28 cellular contexts compared by ENCODE assay signal in genomic region chr20:37363221-37364012, GRCh38. TPM values are rescaled to one million over a fixed set of nuclear protein-coding genes. Genes with fewer than 3 reads are reported as not detected.
DNase-seq lines count a peak whose midpoint lies in the region; ATAC-seq and TF ChIP-seq lines count a peak whose summit lies in the region.
"Had no signal": no experiment of that assay in that cellular context is flagged by ENCODE, and none has a peak within 500 bp of the region (broad histone marks: within the 10 kb centered on the region; RNA-seq: fewer than 3 reads in every experiment).

No MANE protein-coding gene starts in this region.

- intact Hi-C loops in left cardiac atrium (cut with DNase I), result no loop called here
- intact Hi-C loops in esophagus muscularis mucosa (cut with DNase I), result no loop called here

- no peak for TF ChIP-seq EP300 in esophagus muscularis mucosa (IDR thresholded peaks at IDR 0.05)

- H3K79me2 ChIP-seq in Karpas-422 (ENCODE audit: low read length), result peaks cover 55% of the 10 kb centered on the region
- peaks cover 47% of the 10 kb centered on the region for H3K79me2 ChIP-seq in neural progenitor cell (ENCODE audit: low read depth)

- DNase-seq in 8988T (peak; percentile 8), Karpas-422 (no peak), endodermal cell (no peak), neural progenitor cell (ENCODE audit: low spot score) (no peak), GDM1 (lab: John Stamatoyannopoulos, UW) (no peak), left cardiac atrium (no peak), esophagus muscularis mucosa (ENCODE audit: extremely low spot score) (no peak), DMS79 treated with DMSO at 0.1 percent for 48 hours (lab: John Stamatoyannopoulos, UW) (no peak)
- DNase-seq: activated CD4-positive, alpha-beta memory T cell treated with anti-CD3 and anti-CD28 coated beads, Interleukin-2, amount 10 ng/mL, durations not matched to agents 7 days and 5 days; activated CD4-positive, alpha-beta T cell treated with anti-CD3 and anti-CD28 coated beads for 1 hour; esophagus squamous epithelium; foreskin melanocyte; heart right ventricle; Kasumi-1; naive thymus-derived CD4-positive, alpha-beta T cell; NCI-H1436; NCI-H2081 treated with DMSO at 0.1 percent for 48 hours; NCI-H748 treated with DMSO at 0.1 percent for 48 hours; retina; stimulated activated CD4-positive, alpha-beta T cell treated with anti-CD3 and anti-CD28 coated beads, Interleukin-4, amount 100 ng/mL, for 4 hours; stimulated activated naive CD4-positive, alpha-beta T cell; T-helper 1 cell had no signal

- peaks cover 39% of the 10 kb centered on the region for H3K36me3 Mint-ChIP-seq in endodermal cell (ENCODE audit: low read depth)
- peaks cover 23% of the 10 kb centered on the region for H3K36me3 Mint-ChIP-seq in neural progenitor cell
- H3K36me3 Mint-ChIP-seq: activated naive CD8-positive, alpha-beta T cell; memory B cell had no signal

- no peak overlapping the region for H3K4me3 Mint-ChIP-seq in endodermal cell
- no peak overlapping the region for H3K4me3 Mint-ChIP-seq in neural progenitor cell
- H3K4me3 Mint-ChIP-seq: activated CD4-positive, alpha-beta memory T cell treated with anti-CD3 and anti-CD28 coated beads, Interleukin-2, amount 10 ng/mL, durations not matched to agents 7 days and 5 days; activated naive CD8-positive, alpha-beta T cell; memory B cell; naive thymus-derived CD4-positive, alpha-beta T cell had no signal

- TF ChIP-seq POLR2A in esophagus muscularis mucosa (IDR thresholded peaks at IDR 0.05; ENCODE audit: low read depth), result no peak

- peaks cover 8% of the 10 kb centered on the region; the same call in 1 of the 2 replicates for H4K20me1 ChIP-seq in Karpas-422 (ENCODE audit: insufficient read depth, low read depth, low read length)
- H4K20me1 ChIP-seq in neural progenitor cell (ENCODE audit: low read depth), result peaks cover 69% of the 10 kb centered on the region

- no peak overlapping the region for H2AFZ ChIP-seq in Karpas-422 (ENCODE audit: low read length)
- H2AFZ ChIP-seq in neural progenitor cell (replicated peaks), result no peak overlapping the region

- H3K27ac ChIP-seq in Karpas-422 (ENCODE audit: low read length) (peak overlapping the region; percentile 92), endodermal cell (ENCODE audit: low read depth, low read length) (no peak overlapping the region), neural progenitor cell (peak overlapping the region; percentile 46), esophagus muscularis mucosa (replicated peaks in 1 of 4) (no peak overlapping the region)
- H3K27ac ChIP-seq: cardiac muscle cell, esophagus squamous epithelium, heart right ventricle, uterus had no signal

- H3K4me2 ChIP-seq in Karpas-422 (ENCODE audit: low read depth, low read length, poor library complexity, severe bottlenecking) (peak overlapping the region; percentile 57), neural progenitor cell (no peak overlapping the region)

- ATAC-seq in left cardiac atrium, result no peak
- ATAC-seq: heart right ventricle; naive thymus-derived CD4-positive, alpha-beta T cell had no signal

- no peaks in the 10 kb centered on the region for H3K9me2 ChIP-seq in Karpas-422 (replicated peaks; ENCODE audit: insufficient read depth, low read length)

- no peaks in the 10 kb centered on the region for H3K9me3 ChIP-seq in Karpas-422 (ENCODE audit: low read length)
- peaks cover 9% of the 10 kb centered on the region for H3K9me3 ChIP-seq in endodermal cell (ENCODE audit: control insufficient read depth, low read length)
- H3K9me3 ChIP-seq in neural progenitor cell (ENCODE audit: low read depth), result no peaks in the 10 kb centered on the region
- no peaks in the 10 kb centered on the region for H3K9me3 ChIP-seq in esophagus muscularis mucosa
- H3K9me3 ChIP-seq: ascending aorta, esophagus squamous epithelium, heart right ventricle, uterus had no signal

- H3K27me3 Mint-ChIP-seq in endodermal cell (ENCODE audit: insufficient read depth) (no peaks in the 10 kb centered on the region), neural progenitor cell (ENCODE audit: insufficient read depth, low read depth) (no peaks in the 10 kb centered on the region)
- H3K27me3 Mint-ChIP-seq: activated CD4-positive, alpha-beta memory T cell treated with anti-CD3 and anti-CD28 coated beads, Interleukin-2, amount 10 ng/mL, durations not matched to agents 7 days and 5 days; activated naive CD8-positive, alpha-beta T cell; memory B cell; naive thymus-derived CD4-positive, alpha-beta T cell had no signal

- H3K4me3 ChIP-seq in Karpas-422 (ENCODE audit: low read length), result no peak overlapping the region; the same call in 1 of the 2 replicates
- H3K4me3 ChIP-seq in endodermal cell (ENCODE audit: low read length), result no peak overlapping the region
- no peak overlapping the region for H3K4me3 ChIP-seq in neural progenitor cell
- H3K4me3 ChIP-seq in esophagus muscularis mucosa, result no peak overlapping the region
- H3K4me3 ChIP-seq: ascending aorta, cardiac muscle cell, esophagus squamous epithelium, heart right ventricle, uterus had no signal

- H3K9ac ChIP-seq in Karpas-422 (ENCODE audit: low read length) (peak overlapping the region; percentile 48), endodermal cell (ENCODE audit: extremely low read depth, low read length, poor library complexity, severe bottlenecking) (no peak overlapping the region), neural progenitor cell (no peak overlapping the region)

- H3K27ac Mint-ChIP-seq in endodermal cell, result peak overlapping the region; percentile 30
- H3K27ac Mint-ChIP-seq in neural progenitor cell, result peak overlapping the region; percentile 25
- H3K27ac Mint-ChIP-seq: activated CD4-positive, alpha-beta memory T cell treated with anti-CD3 and anti-CD28 coated beads, Interleukin-2, amount 10 ng/mL, durations not matched to agents 7 days and 5 days; activated naive CD8-positive, alpha-beta T cell; activated T-helper 2 cell treated with anti-CD3 and anti-CD28 coated beads, Interferon-gamma antibody, Interleukin-2, Interleukin-4, amounts not matched to agents 10 μg/mL and 5 μg/mL and 100 μg/mL, durations not matched to agents 14 hours and 24 hours and 36 hours; memory B cell; naive thymus-derived CD4-positive, alpha-beta T cell had no signal

- H3K9me3 Mint-ChIP-seq in endodermal cell, result peaks cover 7% of the 10 kb centered on the region
- H3K9me3 Mint-ChIP-seq in neural progenitor cell, result no peaks in the 10 kb centered on the region
- H3K9me3 Mint-ChIP-seq: activated CD4-positive, alpha-beta memory T cell treated with anti-CD3 and anti-CD28 coated beads, Interleukin-2, amount 10 ng/mL, durations not matched to agents 7 days and 5 days; activated T-helper 2 cell treated with anti-CD3 and anti-CD28 coated beads, Interferon-gamma antibody, Interleukin-2, Interleukin-4, amounts not matched to agents 10 μg/mL and 5 μg/mL and 100 μg/mL, durations not matched to agents 14 hours and 24 hours and 36 hours; memory B cell; naive thymus-derived CD4-positive, alpha-beta T cell had no signal

- H3K4me1 Mint-ChIP-seq in endodermal cell (peaks cover 6% of the 10 kb centered on the region), neural progenitor cell (peaks cover 22% of the 10 kb centered on the region)

- H3K4me1 ChIP-seq in Karpas-422 (ENCODE audit: low read length), result peaks cover 89% of the 10 kb centered on the region
- H3K4me1 ChIP-seq in endodermal cell (ENCODE audit: control insufficient read depth, insufficient read depth, low read length), result no peaks in the 10 kb centered on the region
- no peaks in the 10 kb centered on the region for H3K4me1 ChIP-seq in neural progenitor cell
- peaks cover 0 to 40% (median 25%) of the 10 kb centered on the region in 4 donors for H3K4me1 ChIP-seq in esophagus muscularis mucosa

- 95% methylated on average over 15 to 24 of the region's 24 CpGs for WGBS in endodermal cell (ENCODE audit: insufficient coverage in 1 of 2, insufficient read length in 1 of 2), 2 experiments
- WGBS in esophagus muscularis mucosa, result 84% methylated on average over 14 of the region's 24 CpGs

- peaks cover 14% of the 10 kb centered on the region for H3F3A ChIP-seq in neural progenitor cell (ENCODE audit: low read depth)

- H3K27me3 ChIP-seq in Karpas-422 (ENCODE audit: low read length) (no peaks in the 10 kb centered on the region), endodermal cell (ENCODE audit: control insufficient read depth, insufficient read depth, low read length, poor library complexity, severe bottlenecking) (no peaks in the 10 kb centered on the region), neural progenitor cell (no peaks in the 10 kb centered on the region), esophagus muscularis mucosa (no peaks in the 10 kb centered on the region)
- H3K27me3 ChIP-seq: ascending aorta, cardiac muscle cell, esophagus squamous epithelium, heart right ventricle, uterus had no signal

- H3K36me3 ChIP-seq in Karpas-422 (ENCODE audit: insufficient read depth, low read length) (peaks cover 14% of the 10 kb centered on the region), endodermal cell (ENCODE audit: control insufficient read depth, insufficient read depth, low read length) (peaks cover 54% of the 10 kb centered on the region), neural progenitor cell (peaks cover 14% of the 10 kb centered on the region), esophagus muscularis mucosa (peaks cover 0 to 25% (median 13%) of the 10 kb centered on the region in 4 donors)
- H3K36me3 ChIP-seq: uterus had no signal

- TF ChIP-seq CTCF in endodermal cell (conservative IDR thresholded peaks at IDR 0.05), result no peak
- TF ChIP-seq CTCF in neural progenitor cell (IDR thresholded peaks at IDR 0.05), result no peak
- TF ChIP-seq CTCF in esophagus muscularis mucosa (IDR thresholded peaks at IDR 0.05), result no peak

RNA-seq across cellular contexts. Expression of gene SRC, which starts 17.5 kb away (rescaled TPM):
- total RNA-seq in Karpas-422 (2014; rRNA removed; shearing (Covaris generic); ENCODE audit: low replicate concordance), result 39.9 and 41.5 TPM in 2 replicates
- 100 to 1,000 TPM in 1 of 2 donors, 10 to 100 TPM in 1; 75.6 to 109 TPM for total RNA-seq in endodermal cell
- 48.4 TPM for polyA plus RNA-seq in endodermal cell (2013, experiment 1 of 2)
- 41.1 TPM for polyA plus RNA-seq in endodermal cell (2013, experiment 2 of 2)
- 15.4 and 47.4 TPM in 2 replicates for total RNA-seq in neural progenitor cell (ENCODE audit: low replicate concordance)
- 10 to 100 TPM in 1 of 2 donors, 1 to 10 TPM in 1; 9.2 to 10.2 TPM for total RNA-seq in left cardiac atrium
- 10 to 100 TPM; 27.5 to 52.2 (median 42.3) TPM for total RNA-seq in esophagus muscularis mucosa

Comparison
In these comparisons a context has a peak if more than half of its experiments do, and no peak if none do; other contexts are left out.
1. H3K27ac ChIP-seq: peak in Karpas-422 (single experiment) and neural progenitor cell (single experiment); none in endodermal cell (single experiment) and esophagus muscularis mucosa (0 of 4).